9 cellular contexts compared by ENCODE assay signal in the genomic region with DNA sequence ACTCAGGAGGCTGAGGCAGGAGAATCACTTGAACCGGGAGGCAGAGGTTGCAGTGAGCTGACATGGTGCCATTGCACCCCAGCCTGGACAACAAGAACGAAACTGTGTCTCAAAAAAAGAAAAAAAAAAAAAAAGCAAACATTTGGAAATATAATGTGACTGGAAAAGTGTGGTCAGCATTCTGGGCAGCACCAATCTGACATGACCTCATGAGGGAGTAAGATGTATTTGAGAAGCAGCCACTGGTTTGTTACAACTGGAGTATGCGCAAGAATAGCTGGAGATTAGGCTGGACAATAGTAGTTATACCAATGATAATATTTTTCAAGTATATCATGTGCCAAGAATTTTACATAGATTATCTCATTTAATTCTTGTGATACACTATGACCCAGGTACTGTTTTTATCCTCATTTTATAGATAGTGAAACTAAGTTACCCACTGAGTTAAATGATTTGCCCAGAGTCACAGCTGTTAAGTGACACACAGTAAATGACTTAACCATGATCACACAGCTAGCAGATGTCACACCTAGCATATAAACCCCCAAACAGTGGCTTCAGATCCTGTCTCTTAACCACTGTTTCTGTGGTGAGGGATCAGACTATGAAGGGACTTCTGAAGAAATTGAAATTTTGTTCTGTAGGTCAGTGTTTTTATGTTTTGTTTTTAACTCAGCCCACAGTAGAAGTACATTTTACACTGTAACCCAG. TPM values are rescaled to one million over a fixed set of nuclear protein-coding genes. Genes with fewer than 3 reads are reported as not detected.
DNase-seq lines count a peak whose midpoint lies in the region; ATAC-seq, FAIRE-seq and TF ChIP-seq lines count a peak whose summit lies in the region.
"Had no signal": no experiment of that assay in that cellular context is flagged by ENCODE, and none has a peak within 500 bp of the region (broad histone marks: within the 10 kb centered on the region; RNA-seq: fewer than 3 reads in every experiment).

No MANE protein-coding gene starts in this region.

- intact Hi-C loops in ascending aorta (cut with DNase I): loop anchor here (5.0 kb wide), 1 partner anchor 34 kb away; no protein-coding TSS in a partner anchor

- peak overlapping the region in 1 of 2 donors; percentile 8 for H3K4me3 ChIP-seq in ascending aorta

- H3K27me3 Mint-ChIP-seq in osteocyte (ENCODE audit: unreplicated experiment): no peaks in the 10 kb centered on the region

- peak; percentile 69 for ATAC-seq in HG02759 (IDR thresholded peaks at IDR 0.05; ENCODE audit: unreplicated experiment)

- H3K27me3 ChIP-seq in ascending aorta: no peaks in the 10 kb centered on the region

- H3K27ac Mint-ChIP-seq in osteocyte (ENCODE audit: unreplicated experiment): peak overlapping the region; percentile 64

- H3K4me1 Mint-ChIP-seq in osteocyte (ENCODE audit: unreplicated experiment): peaks cover 21% of the 10 kb centered on the region

- DNase-seq in DMS 273 (lab: John Stamatoyannopoulos, UW; ENCODE audit: unreplicated experiment) (peak; percentile 26), DMS 273 treated with DMSO at 0.1 percent for 48 hours (lab: John Stamatoyannopoulos, UW) (no peak), ascending aorta (ENCODE audit: low spot score in 2 of 2) (peak in 1 of 2 donors; percentile 74), osteocyte (ENCODE audit: extremely low spot score, unreplicated experiment) (no peak), GM12892 (ENCODE audit: insufficient read length) (no peak), HT-29 (ENCODE audit: low spot score) (no peak), COLO829 (ENCODE audit: low spot score) (no peak)

- no peak overlapping the region for H3K4me3 Mint-ChIP-seq in osteocyte (ENCODE audit: unreplicated experiment)

- peak overlapping the region; percentile 66 for H3K27ac ChIP-seq in ascending aorta
- H3K27ac ChIP-seq: 22Rv1 had no signal

- no peaks in the 10 kb centered on the region for H3K36me3 Mint-ChIP-seq in osteocyte (ENCODE audit: unreplicated experiment)

- no peaks in the 10 kb centered on the region for H3K9me3 ChIP-seq in ascending aorta

- H3K9me3 Mint-ChIP-seq in osteocyte (ENCODE audit: unreplicated experiment): no peaks in the 10 kb centered on the region

- no peak for FAIRE-seq in GM12892 (lab: Jason Lieb, UNC)

- no peak for TF ChIP-seq POLR2A in GM12892 (IDR thresholded peaks at IDR 0.05; ENCODE audit: low read depth, low read length)

- H3K36me3 ChIP-seq in ascending aorta: no peaks in the 10 kb centered on the region

- H3K4me1 ChIP-seq in ascending aorta: peaks cover 0 to 10% of the 10 kb centered on the region in 2 donors

- TF ChIP-seq CTCF in ascending aorta (IDR thresholded peaks at IDR 0.05): peak in 2 of 3 experiments; percentile 11 to 36
- TF ChIP-seq CTCF in osteocyte (IDR thresholded peaks at IDR 0.05): no peak

RNA-seq across cellular contexts. Expression of a gene that starts 11.1 kb away (rescaled TPM):
- total RNA-seq in ascending aorta: 22.0 TPM
- total RNA-seq in osteocyte: 29.4 and 31.4 TPM in 2 replicates
- 10.5 TPM for polyA plus RNA-seq in GM12892 (2012; ENCODE audit: missing spikeins)
- total RNA-seq in HT-29 (2014; rRNA removed; shearing (Covaris generic)): 23.0 and 24.5 TPM in 2 replicates
